In genomic region chr6:3363296-3364025, GRCh38 we compare ENCODE assay signal across 12 cellular contexts.
DNase-seq lines count a peak whose midpoint lies in the region; ATAC-seq and TF ChIP-seq lines count a peak whose summit lies in the region.
"Had no signal": no experiment of that assay in that cellular context is flagged by ENCODE, and none has a peak within 500 bp of the region (broad histone marks: within the 10 kb centered on the region; RNA-seq: fewer than 3 reads in every experiment).

No MANE protein-coding gene starts in this region.

- H3K27me3 ChIP-seq in aorta (ENCODE audit: control insufficient read depth in 1 of 2, insufficient read depth in 2 of 2, low read length in 1 of 2), result no peaks in the 10 kb centered on the region
- H3K27me3 ChIP-seq in sigmoid colon, result no peaks in the 10 kb centered on the region

- H3K4me3 Mint-ChIP-seq in stimulated activated naive CD8-positive, alpha-beta T cell treated with anti-CD3 and anti-CD28 coated beads, Interleukin-15, amount 100 ng/mL, for 72 hours, result no peak overlapping the region
- H3K4me3 Mint-ChIP-seq in T-helper 17 cell, result no peak overlapping the region
- H3K4me3 Mint-ChIP-seq: activated CD8-positive, alpha-beta memory T cell treated with anti-CD3 and anti-CD28 coated beads, Interleukin-2, amount 10 ng/mL, durations not matched to agents 7 days and 5 days; CD4-positive, CD25-positive, alpha-beta regulatory T cell had no signal

- H3K36me3 ChIP-seq in aorta (ENCODE audit: control insufficient read depth in 1 of 2, insufficient read depth in 2 of 2, low read length in 1 of 2) (no peaks in the 10 kb centered on the region), sigmoid colon (no peaks in the 10 kb centered on the region)

- peaks cover 2% of the 10 kb centered on the region for H3K36me3 Mint-ChIP-seq in T-helper 17 cell (ENCODE audit: low read depth)
- H3K36me3 Mint-ChIP-seq: activated CD8-positive, alpha-beta memory T cell treated with anti-CD3 and anti-CD28 coated beads, Interleukin-2, amount 10 ng/mL, durations not matched to agents 7 days and 5 days; CD4-positive, CD25-positive, alpha-beta regulatory T cell had no signal

- no peak for TF ChIP-seq CTCF in sigmoid colon (IDR thresholded peaks at IDR 0.05)

- H3K4me3 ChIP-seq in aorta (ENCODE audit: low read length in 2 of 2) (no peak overlapping the region), sigmoid colon (no peak overlapping the region)

- 78% methylated on average over 10 of the region's 10 CpGs for WGBS in aorta, 2 donors
- WGBS in sigmoid colon, 2 donors, result 17 to 71% methylated on average over 10 of the region's 10 CpGs

- no peak overlapping the region for H3K27ac Mint-ChIP-seq in stimulated activated naive CD8-positive, alpha-beta T cell treated with anti-CD3 and anti-CD28 coated beads, Interleukin-15, amount 100 ng/mL, for 72 hours
- peak overlapping the region; percentile 27 for H3K27ac Mint-ChIP-seq in T-helper 17 cell
- H3K27ac Mint-ChIP-seq: activated CD8-positive, alpha-beta memory T cell treated with anti-CD3 and anti-CD28 coated beads, Interleukin-2, amount 10 ng/mL, durations not matched to agents 7 days and 5 days had no signal

- no peak for TF ChIP-seq POLR2A in sigmoid colon (IDR thresholded peaks at IDR 0.05)

- no peak overlapping the region for H3K27ac ChIP-seq in aorta (ENCODE audit: low read depth in 1 of 2, low read length in 2 of 2)
- H3K27ac ChIP-seq in sigmoid colon, result no peak overlapping the region

- H3K9me3 Mint-ChIP-seq in stimulated activated naive CD8-positive, alpha-beta T cell treated with anti-CD3 and anti-CD28 coated beads, Interleukin-15, amount 100 ng/mL, for 72 hours, result no peaks in the 10 kb centered on the region
- H3K9me3 Mint-ChIP-seq: CD4-positive, CD25-positive, alpha-beta regulatory T cell had no signal

- intact Hi-C loops in aorta (cut with DNase I), result no loop called here
- intact Hi-C loops in sigmoid colon (cut with DNase I), result no loop called here

- no peak for TF ChIP-seq EP300 in sigmoid colon (IDR thresholded peaks at IDR 0.05)

- peak; percentile 18 for ATAC-seq in stimulated activated naive CD8-positive, alpha-beta T cell treated with anti-CD3 and anti-CD28 coated beads, Interleukin-15, amount 100 ng/mL, for 72 hours
- ATAC-seq in stimulated activated naive CD8-positive, alpha-beta T cell treated with anti-CD3 and anti-CD28 coated beads, Interleukin-15, Interleukin-2, amounts not matched to agents 100 U/mL and 50 U/mL, for 24 hours, result no peak
- ATAC-seq in T-helper 17 cell, result no peak
- peak; percentile 54 for ATAC-seq in left lobe of liver
- peak; percentile 15 for ATAC-seq in aorta (ENCODE audit: low FRiP score)
- ATAC-seq in GM18519 (IDR thresholded peaks at IDR 0.05; ENCODE audit: low FRiP score, unreplicated experiment), result no peak
- ATAC-seq: activated CD8-positive, alpha-beta memory T cell treated with anti-CD3 and anti-CD28 coated beads, Interleukin-2, amount 10 ng/mL, durations not matched to agents 7 days and 5 days had no signal

- no peak for DNase-seq in stimulated activated naive CD8-positive, alpha-beta T cell treated with anti-CD3 and anti-CD28 coated beads, Interleukin-15, amount 100 ng/mL, for 72 hours
- DNase-seq in stimulated activated naive CD8-positive, alpha-beta T cell treated with anti-CD3 and anti-CD28 coated beads, Interleukin-15, Interleukin-2, amounts not matched to agents 100 U/mL and 50 U/mL, for 24 hours, result no peak
- DNase-seq in T-helper 17 cell (no peak), left lobe of liver (ENCODE audit: low spot score) (peak; percentile 68), aorta (no peak), glomerular visceral epithelial cell (ENCODE audit: extremely low spot score) (no peak), sigmoid colon (no peak)
- DNase-seq: activated CD8-positive, alpha-beta memory T cell treated with anti-CD3 and anti-CD28 coated beads, Interleukin-2, amount 10 ng/mL, durations not matched to agents 7 days and 5 days; CD4-positive, CD25-positive, alpha-beta regulatory T cell; kidney glomerular epithelial cell; NCI-H446 treated with DMSO at 0.1 percent for 48 hours had no signal

- H3K9me3 ChIP-seq in T-helper 17 cell (ENCODE audit: control insufficient read depth, low read length, poor library complexity, severe bottlenecking), result no peaks in the 10 kb centered on the region
- H3K9me3 ChIP-seq in aorta (ENCODE audit: control insufficient read depth, low read length), result no peaks in the 10 kb centered on the region
- H3K9me3 ChIP-seq in sigmoid colon, result no peaks in the 10 kb centered on the region

- H3K27me3 Mint-ChIP-seq in stimulated activated naive CD8-positive, alpha-beta T cell treated with anti-CD3 and anti-CD28 coated beads, Interleukin-15, amount 100 ng/mL, for 72 hours, result no peaks in the 10 kb centered on the region
- no peaks in the 10 kb centered on the region for H3K27me3 Mint-ChIP-seq in T-helper 17 cell

- H3K4me1 ChIP-seq in aorta (ENCODE audit: control insufficient read depth in 1 of 2, insufficient read depth in 2 of 2, low read length in 2 of 2) (no peaks in the 10 kb centered on the region), sigmoid colon (peaks cover 0 to 11% (median 4%) of the 10 kb centered on the region in 4 donors)

- peaks cover 6% of the 10 kb centered on the region for H3K4me1 Mint-ChIP-seq in stimulated activated naive CD8-positive, alpha-beta T cell treated with anti-CD3 and anti-CD28 coated beads, Interleukin-15, amount 100 ng/mL, for 72 hours
- H3K4me1 Mint-ChIP-seq in T-helper 17 cell, result peaks cover 11% of the 10 kb centered on the region
- H3K4me1 Mint-ChIP-seq: activated CD8-positive, alpha-beta memory T cell treated with anti-CD3 and anti-CD28 coated beads, Interleukin-2, amount 10 ng/mL, durations not matched to agents 7 days and 5 days had no signal

Comparison
In these comparisons a context has a peak if more than half of its experiments do, and no peak if none do; other contexts are left out.
1. ATAC-seq: peak in stimulated activated naive CD8-positive, alpha-beta T cell treated with anti-CD3 and anti-CD28 coated beads, Interleukin-15, amount 100 ng/mL, for 72 hours (single experiment), left lobe of liver (single experiment) and aorta (single experiment); none in stimulated activated naive CD8-positive, alpha-beta T cell treated with anti-CD3 and anti-CD28 coated beads, Interleukin-15, Interleukin-2, amounts not matched to agents 100 U/mL and 50 U/mL, for 24 hours (single experiment), T-helper 17 cell (single experiment) and GM18519 (single experiment).